Comparison of ENCODE assay signal across 12 cellular contexts in the genomic region with DNA sequence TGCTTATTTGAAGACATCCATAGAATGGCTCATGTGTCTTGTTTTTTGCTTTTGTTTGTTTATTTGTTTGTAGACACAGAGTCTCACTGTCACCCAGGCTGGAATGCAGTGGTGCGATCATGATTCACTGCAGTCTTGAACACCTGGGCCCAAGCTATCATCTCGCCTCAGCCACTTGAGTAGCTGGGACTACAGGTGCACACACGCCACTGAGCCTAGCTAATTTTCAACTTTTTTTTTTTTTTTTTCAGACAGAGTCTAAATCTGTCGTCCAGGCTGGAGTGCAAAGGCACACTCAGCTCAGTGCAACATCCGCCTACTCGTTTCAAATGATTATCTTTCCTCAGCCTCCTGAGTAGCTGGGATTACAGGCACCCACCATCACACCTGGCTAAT.
A peak's percentile ranks its signal among the peaks of the same experiment; 100 is the strongest.
DNase-seq lines count a peak whose midpoint lies in the region; ATAC-seq and TF ChIP-seq lines count a peak whose summit lies in the region.
"Had no signal": no experiment of that assay in that cellular context is flagged by ENCODE, and none has a peak within 500 bp of the region (broad histone marks: within the 10 kb centered on the region; RNA-seq: fewer than 3 reads in every experiment).

No MANE protein-coding gene starts in this region.

- peak overlapping the region; percentile 88 for H3K27ac Mint-ChIP-seq in stimulated activated naive CD8-positive, alpha-beta T cell treated with anti-CD3 and anti-CD28 coated beads, Interleukin-15, Interleukin-2, amounts not matched to agents 100 ng/mL and 50 ng/mL, for 24 hours
- H3K27ac Mint-ChIP-seq in stimulated activated naive CD8-positive, alpha-beta T cell treated with anti-CD3 and anti-CD28 coated beads, Interleukin-15, amount 100 ng/mL, for 72 hours, result peak overlapping the region in 1 of 2 donors; percentile 88
- H3K27ac Mint-ChIP-seq in activated B cell treated with CpG ODN at 0.5 μM for 24 hours, result peak overlapping the region; percentile 43

- no peak for DNase-seq in stimulated activated naive CD8-positive, alpha-beta T cell treated with anti-CD3 and anti-CD28 coated beads, Interleukin-15, amount 100 ng/mL, for 72 hours
- no peak for DNase-seq in activated B cell treated with CpG ODN at 0.5 μM for 24 hours
- DNase-seq in AG08396 (ENCODE audit: low spot score), result no peak
- no peak for DNase-seq in COLO668 (lab: John Stamatoyannopoulos, UW; ENCODE audit: unreplicated experiment)
- DNase-seq in nucleus accumbens (lab: John Stamatoyannopoulos, UW), result no peak
- DNase-seq in NCI-H69 (lab: John Stamatoyannopoulos, UW), result no peak
- DNase-seq: activated CD4-positive, CD25-positive, alpha-beta regulatory T cell; left lung; NCI-H510A; stimulated activated naive CD4-positive, alpha-beta T cell had no signal

- H3K36me3 Mint-ChIP-seq in stimulated activated naive CD8-positive, alpha-beta T cell treated with anti-CD3 and anti-CD28 coated beads, Interleukin-15, Interleukin-2, amounts not matched to agents 100 ng/mL and 50 ng/mL, for 24 hours (ENCODE audit: low read depth), result no peaks in the 10 kb centered on the region
- no peaks in the 10 kb centered on the region for H3K36me3 Mint-ChIP-seq in activated B cell treated with CpG ODN at 0.5 μM for 24 hours (ENCODE audit: low read depth)

- no peaks in the 10 kb centered on the region for H3K27me3 Mint-ChIP-seq in stimulated activated naive CD8-positive, alpha-beta T cell treated with anti-CD3 and anti-CD28 coated beads, Interleukin-15, Interleukin-2, amounts not matched to agents 100 ng/mL and 50 ng/mL, for 24 hours
- H3K27me3 Mint-ChIP-seq in stimulated activated naive CD8-positive, alpha-beta T cell treated with anti-CD3 and anti-CD28 coated beads, Interleukin-15, amount 100 ng/mL, for 72 hours, result no peaks in the 10 kb centered on the region
- no peaks in the 10 kb centered on the region for H3K27me3 Mint-ChIP-seq in activated B cell treated with CpG ODN at 0.5 μM for 24 hours

- TF ChIP-seq CTCF in activated B cell treated with CpG ODN at 0.5 μM for 24 hours (IDR thresholded peaks at IDR 0.05), result no peak

- H3K4me1 Mint-ChIP-seq in stimulated activated naive CD8-positive, alpha-beta T cell treated with anti-CD3 and anti-CD28 coated beads, Interleukin-15, Interleukin-2, amounts not matched to agents 100 ng/mL and 50 ng/mL, for 24 hours (ENCODE audit: low read depth), result peaks cover 82% of the 10 kb centered on the region
- H3K4me1 Mint-ChIP-seq in stimulated activated naive CD8-positive, alpha-beta T cell treated with anti-CD3 and anti-CD28 coated beads, Interleukin-15, amount 100 ng/mL, for 72 hours, result peaks cover 75% of the 10 kb centered on the region
- peaks cover 51% of the 10 kb centered on the region for H3K4me1 Mint-ChIP-seq in activated B cell treated with CpG ODN at 0.5 μM for 24 hours

- H3K4me3 Mint-ChIP-seq in stimulated activated naive CD8-positive, alpha-beta T cell treated with anti-CD3 and anti-CD28 coated beads, Interleukin-15, Interleukin-2, amounts not matched to agents 100 ng/mL and 50 ng/mL, for 24 hours, result no peak overlapping the region
- no peak overlapping the region for H3K4me3 Mint-ChIP-seq in stimulated activated naive CD8-positive, alpha-beta T cell treated with anti-CD3 and anti-CD28 coated beads, Interleukin-15, amount 100 ng/mL, for 72 hours
- H3K4me3 Mint-ChIP-seq in activated B cell treated with CpG ODN at 0.5 μM for 24 hours, result no peak overlapping the region

- CTCF ChIA-PET in activated B cell treated with CpG ODN at 0.5 μM for 24 hours (lab: Charles Lee), result no interaction called here

- POLR2A ChIA-PET in activated B cell treated with CpG ODN at 0.5 μM for 24 hours (lab: Charles Lee), result interaction anchor here (0.6 to 2.1 kb wide), 4 partner anchors 32 to 190 kb away, joined by 3 to 10 read pairs (median 3); partner anchors contain the start of gene KLF6

- no peak for ATAC-seq in stimulated activated naive CD8-positive, alpha-beta T cell treated with anti-CD3 and anti-CD28 coated beads, Interleukin-15, amount 100 ng/mL, for 72 hours
- ATAC-seq in HG02798 (IDR thresholded peaks at IDR 0.05; ENCODE audit: poor library complexity, unreplicated experiment) (peak; percentile 54), activated B cell treated with CpG ODN at 0.5 μM for 24 hours (ENCODE audit: low read depth) (peak; percentile 9)

- intact Hi-C loops in activated B cell treated with CpG ODN at 0.5 μM for 24 hours (cut with micrococcal nuclease), result no loop called here

- H3K9me3 Mint-ChIP-seq in stimulated activated naive CD8-positive, alpha-beta T cell treated with anti-CD3 and anti-CD28 coated beads, Interleukin-15, Interleukin-2, amounts not matched to agents 100 ng/mL and 50 ng/mL, for 24 hours, result no peaks in the 10 kb centered on the region
- H3K9me3 Mint-ChIP-seq in stimulated activated naive CD8-positive, alpha-beta T cell treated with anti-CD3 and anti-CD28 coated beads, Interleukin-15, amount 100 ng/mL, for 72 hours, result no peaks in the 10 kb centered on the region
- no peaks in the 10 kb centered on the region for H3K9me3 Mint-ChIP-seq in activated B cell treated with CpG ODN at 0.5 μM for 24 hours
